In the genomic region with DNA sequence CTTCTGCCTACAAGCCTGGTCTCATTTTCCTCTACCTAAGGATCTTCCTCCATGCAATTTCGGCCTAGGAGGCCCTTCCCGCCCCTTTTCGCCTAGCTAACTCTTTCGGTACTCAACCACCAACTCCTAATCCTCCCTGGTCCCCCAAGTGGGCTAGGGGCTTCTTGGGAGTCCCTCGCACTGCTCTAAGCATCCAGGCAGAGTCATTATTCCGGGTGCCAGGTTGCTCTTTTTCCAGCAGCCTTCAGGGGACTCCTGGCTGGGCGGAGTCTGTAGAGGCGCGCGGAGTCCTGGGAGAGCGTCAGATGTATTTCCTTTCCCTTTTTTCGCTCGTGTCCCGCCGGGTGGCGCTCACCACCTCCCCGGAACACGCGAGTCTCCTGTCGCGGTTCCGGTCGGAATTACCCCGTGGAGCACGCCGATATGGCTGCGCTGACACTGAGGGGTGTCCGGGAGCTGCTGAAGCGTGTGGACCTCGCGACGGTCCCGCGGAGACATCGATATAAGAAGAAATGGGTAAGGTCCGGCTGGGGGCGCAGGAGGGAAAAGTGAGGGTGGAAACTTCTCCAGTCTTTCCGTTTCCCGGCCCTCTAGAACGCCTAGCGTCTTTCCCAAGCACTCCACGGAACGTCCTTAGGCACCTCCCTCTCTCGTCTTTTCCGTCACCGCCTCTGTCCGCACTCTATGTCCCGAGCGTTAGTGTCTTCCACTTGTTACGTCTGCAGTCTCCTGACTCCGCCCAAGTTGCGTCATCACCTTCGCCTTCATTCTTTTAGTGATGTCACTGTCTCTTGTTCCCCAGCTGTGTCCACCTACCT, we compare ENCODE assay signal across 1 cellular context.
A peak's percentile ranks its signal among the peaks of the same experiment; 100 is the strongest.
TF ChIP-seq lines count a peak whose summit lies in the region.

A gene (plus strand): TSS at position 404 of the 818 bp plus-strand sequence. CDS start 20 bp downstream, at position 424.

TF ChIP-seq in HepG2, 621 proteins besides CTCF, POLR2A, EP300 and RAD21 (continued from another document and continues in another):
- TF ChIP-seq EED (CRISPR knock-in tag; IDR thresholded peaks at IDR 0.05) (no peak), ZNF768 (CRISPR knock-in tag; IDR thresholded peaks at IDR 0.05) (peak; percentile 84), PHF5A (CRISPR knock-in tag; IDR thresholded peaks at IDR 0.05; ENCODE audit: low read depth, unreplicated experiment) (peak; percentile 66), ZNF12 (CRISPR knock-in tag; IDR thresholded peaks at IDR 0.05) (peak; percentile 59; the same call in 1 of the 2 replicates), NR1H2 (CRISPR knock-in tag; IDR thresholded peaks at IDR 0.05; ENCODE audit: borderline replicate concordance, low read depth) (no peak), NFIB (CRISPR knock-in tag; IDR thresholded peaks at IDR 0.05; ENCODE audit: borderline replicate concordance) (no peak), MTF2 (CRISPR knock-in tag; IDR thresholded peaks at IDR 0.05; ENCODE audit: borderline replicate concordance) (no peak), ZNF652 (CRISPR knock-in tag; IDR thresholded peaks at IDR 0.05; ENCODE audit: borderline replicate concordance, low read depth) (no peak; the same call in 1 of the 2 replicates), ZNF143 (CRISPR knock-in tag; IDR thresholded peaks at IDR 0.05) (peak; percentile 87), ZNF496 (CRISPR knock-in tag; IDR thresholded peaks at IDR 0.05; ENCODE audit: insufficient replicate concordance) (no peak), ZNF816 (CRISPR knock-in tag; IDR thresholded peaks at IDR 0.05; ENCODE audit: borderline replicate concordance) (peak; percentile 81; the same call in 1 of the 2 replicates), CEBPB (IDR thresholded peaks at IDR 0.05; ENCODE audit: borderline replicate concordance, low read depth, low read length) (peak; percentile 93), GABPB1 (CRISPR knock-in tag; IDR thresholded peaks at IDR 0.05) (peak; percentile 93), IRF2 (CRISPR knock-in tag; IDR thresholded peaks at IDR 0.05) (peak; percentile 79), ZNF263 (CRISPR knock-in tag; IDR thresholded peaks at IDR 0.05) (peak; percentile 44; the same call in 1 of the 2 replicates), NFRKB (IDR thresholded peaks at IDR 0.05) (no peak), ZNF33B (CRISPR knock-in tag; IDR thresholded peaks at IDR 0.05) (no peak), ZNF256 (CRISPR knock-in tag; conservative IDR thresholded peaks at IDR 0.05) (peak; percentile 75; the same call in 1 of the 2 replicates), ZNF34 (CRISPR knock-in tag; IDR thresholded peaks at IDR 0.05; ENCODE audit: borderline replicate concordance) (no peak), MZF1 (CRISPR knock-in tag; IDR thresholded peaks at IDR 0.05; ENCODE audit: borderline replicate concordance) (peak; percentile 37; the same call in 1 of the 2 replicates), CREM (IDR thresholded peaks at IDR 0.05) (peak; percentile 63), CREM (CRISPR knock-in tag; IDR thresholded peaks at IDR 0.05) (no peak), POLR2AphosphoS2 (IDR thresholded peaks at IDR 0.05; ENCODE audit: low read depth, low read length) (no peak), KDM5B (CRISPR knock-in tag; IDR thresholded peaks at IDR 0.05; ENCODE audit: borderline replicate concordance) (peak; percentile 54; the same call in 1 of the 2 replicates), ZNF292 (CRISPR knock-in tag; IDR thresholded peaks at IDR 0.05; ENCODE audit: borderline replicate concordance, low read depth) (no peak; the same call in 1 of the 2 replicates), GATAD1 (CRISPR knock-in tag; IDR thresholded peaks at IDR 0.05) (peak; percentile 91), GABPA (IDR thresholded peaks at IDR 0.05; ENCODE audit: low read depth, low read length) (peak; percentile 66), GABPA (CRISPR knock-in tag; IDR thresholded peaks at IDR 0.05; ENCODE audit: low read depth) (peak; percentile 87), ZNF335 (CRISPR knock-in tag; IDR thresholded peaks at IDR 0.05) (peak; percentile 64; the same call in 1 of the 2 replicates), ZNF121 (CRISPR knock-in tag; IDR thresholded peaks at IDR 0.05) (no peak), ATF1 (CRISPR knock-in tag; IDR thresholded peaks at IDR 0.05) (peak; percentile 69)
- TF ChIP-seq, protein P1, sequence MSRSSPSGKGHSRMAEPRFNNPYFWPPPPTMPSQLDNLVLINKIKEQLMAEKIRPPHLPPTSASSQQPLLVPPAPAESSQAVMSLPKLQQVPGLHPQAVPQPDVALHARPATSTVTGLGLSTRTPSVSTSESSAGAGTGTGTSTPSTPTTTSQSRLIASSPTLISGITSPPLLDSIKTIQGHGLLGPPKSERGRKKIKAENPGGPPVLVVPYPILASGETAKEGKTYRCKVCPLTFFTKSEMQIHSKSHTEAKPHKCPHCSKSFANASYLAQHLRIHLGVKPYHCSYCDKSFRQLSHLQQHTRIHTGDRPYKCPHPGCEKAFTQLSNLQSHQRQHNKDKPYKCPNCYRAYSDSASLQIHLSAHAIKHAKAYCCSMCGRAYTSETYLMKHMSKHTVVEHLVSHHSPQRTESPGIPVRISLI (CRISPR knock-in tag; IDR thresholded peaks at IDR 0.05; ENCODE audit: borderline replicate concordance), result no peak; the same call in 1 of the 2 replicates
- TF ChIP-seq, protein P2, sequence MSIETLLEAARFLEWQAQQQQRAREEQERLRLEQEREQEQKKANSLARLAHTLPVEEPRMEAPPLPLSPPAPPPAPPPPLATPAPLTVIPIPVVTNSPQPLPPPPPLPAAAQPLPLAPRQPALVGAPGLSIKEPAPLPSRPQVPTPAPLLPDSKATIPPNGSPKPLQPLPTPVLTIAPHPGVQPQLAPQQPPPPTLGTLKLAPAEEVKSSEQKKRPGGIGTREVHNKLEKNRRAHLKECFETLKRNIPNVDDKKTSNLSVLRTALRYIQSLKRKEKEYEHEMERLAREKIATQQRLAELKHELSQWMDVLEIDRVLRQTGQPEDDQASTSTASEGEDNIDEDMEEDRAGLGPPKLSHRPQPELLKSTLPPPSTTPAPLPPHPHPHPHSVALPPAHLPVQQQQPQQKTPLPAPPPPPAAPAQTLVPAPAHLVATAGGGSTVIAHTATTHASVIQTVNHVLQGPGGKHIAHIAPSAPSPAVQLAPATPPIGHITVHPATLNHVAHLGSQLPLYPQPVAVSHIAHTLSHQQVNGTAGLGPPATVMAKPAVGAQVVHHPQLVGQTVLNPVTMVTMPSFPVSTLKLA (IDR thresholded peaks at IDR 0.05), result no peak
- TF ChIP-seq, protein P3, sequence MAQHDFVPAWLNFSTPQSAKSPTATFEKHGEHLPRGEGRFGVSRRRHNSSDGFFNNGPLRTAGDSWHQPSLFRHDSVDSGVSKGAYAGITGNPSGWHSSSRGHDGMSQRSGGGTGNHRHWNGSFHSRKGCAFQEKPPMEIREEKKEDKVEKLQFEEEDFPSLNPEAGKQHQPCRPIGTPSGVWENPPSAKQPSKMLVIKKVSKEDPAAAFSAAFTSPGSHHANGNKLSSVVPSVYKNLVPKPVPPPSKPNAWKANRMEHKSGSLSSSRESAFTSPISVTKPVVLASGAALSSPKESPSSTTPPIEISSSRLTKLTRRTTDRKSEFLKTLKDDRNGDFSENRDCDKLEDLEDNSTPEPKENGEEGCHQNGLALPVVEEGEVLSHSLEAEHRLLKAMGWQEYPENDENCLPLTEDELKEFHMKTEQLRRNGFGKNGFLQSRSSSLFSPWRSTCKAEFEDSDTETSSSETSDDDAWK (CRISPR knock-in tag; IDR thresholded peaks at IDR 0.05), result no peak
- TF ChIP-seq, protein P4, sequence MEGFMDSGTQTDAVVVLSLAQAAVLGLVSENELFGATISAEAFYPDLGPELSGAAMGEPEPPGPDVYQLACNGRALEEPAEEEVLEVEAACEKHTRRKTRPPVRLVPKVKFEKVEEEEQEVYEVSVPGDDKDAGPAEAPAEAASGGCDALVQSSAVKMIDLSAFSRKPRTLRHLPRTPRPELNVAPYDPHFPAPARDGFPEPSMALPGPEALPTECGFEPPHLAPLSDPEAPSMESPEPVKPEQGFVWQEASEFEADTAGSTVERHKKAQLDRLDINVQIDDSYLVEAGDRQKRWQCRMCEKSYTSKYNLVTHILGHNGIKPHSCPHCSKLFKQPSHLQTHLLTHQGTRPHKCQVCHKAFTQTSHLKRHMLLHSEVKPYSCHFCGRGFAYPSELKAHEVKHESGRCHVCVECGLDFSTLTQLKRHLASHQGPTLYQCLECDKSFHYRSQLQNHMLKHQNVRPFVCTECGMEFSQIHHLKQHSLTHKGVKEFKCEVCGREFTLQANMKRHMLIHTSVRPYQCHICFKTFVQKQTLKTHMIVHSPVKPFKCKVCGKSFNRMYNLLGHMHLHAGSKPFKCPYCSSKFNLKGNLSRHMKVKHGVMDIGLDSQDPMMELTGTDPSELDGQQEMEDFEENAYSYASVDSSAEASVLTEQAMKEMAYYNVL (CRISPR knock-in tag; IDR thresholded peaks at IDR 0.05; ENCODE audit: borderline replicate concordance), result no peak; the same call in 1 of the 2 replicates
- TF ChIP-seq, protein P5, sequence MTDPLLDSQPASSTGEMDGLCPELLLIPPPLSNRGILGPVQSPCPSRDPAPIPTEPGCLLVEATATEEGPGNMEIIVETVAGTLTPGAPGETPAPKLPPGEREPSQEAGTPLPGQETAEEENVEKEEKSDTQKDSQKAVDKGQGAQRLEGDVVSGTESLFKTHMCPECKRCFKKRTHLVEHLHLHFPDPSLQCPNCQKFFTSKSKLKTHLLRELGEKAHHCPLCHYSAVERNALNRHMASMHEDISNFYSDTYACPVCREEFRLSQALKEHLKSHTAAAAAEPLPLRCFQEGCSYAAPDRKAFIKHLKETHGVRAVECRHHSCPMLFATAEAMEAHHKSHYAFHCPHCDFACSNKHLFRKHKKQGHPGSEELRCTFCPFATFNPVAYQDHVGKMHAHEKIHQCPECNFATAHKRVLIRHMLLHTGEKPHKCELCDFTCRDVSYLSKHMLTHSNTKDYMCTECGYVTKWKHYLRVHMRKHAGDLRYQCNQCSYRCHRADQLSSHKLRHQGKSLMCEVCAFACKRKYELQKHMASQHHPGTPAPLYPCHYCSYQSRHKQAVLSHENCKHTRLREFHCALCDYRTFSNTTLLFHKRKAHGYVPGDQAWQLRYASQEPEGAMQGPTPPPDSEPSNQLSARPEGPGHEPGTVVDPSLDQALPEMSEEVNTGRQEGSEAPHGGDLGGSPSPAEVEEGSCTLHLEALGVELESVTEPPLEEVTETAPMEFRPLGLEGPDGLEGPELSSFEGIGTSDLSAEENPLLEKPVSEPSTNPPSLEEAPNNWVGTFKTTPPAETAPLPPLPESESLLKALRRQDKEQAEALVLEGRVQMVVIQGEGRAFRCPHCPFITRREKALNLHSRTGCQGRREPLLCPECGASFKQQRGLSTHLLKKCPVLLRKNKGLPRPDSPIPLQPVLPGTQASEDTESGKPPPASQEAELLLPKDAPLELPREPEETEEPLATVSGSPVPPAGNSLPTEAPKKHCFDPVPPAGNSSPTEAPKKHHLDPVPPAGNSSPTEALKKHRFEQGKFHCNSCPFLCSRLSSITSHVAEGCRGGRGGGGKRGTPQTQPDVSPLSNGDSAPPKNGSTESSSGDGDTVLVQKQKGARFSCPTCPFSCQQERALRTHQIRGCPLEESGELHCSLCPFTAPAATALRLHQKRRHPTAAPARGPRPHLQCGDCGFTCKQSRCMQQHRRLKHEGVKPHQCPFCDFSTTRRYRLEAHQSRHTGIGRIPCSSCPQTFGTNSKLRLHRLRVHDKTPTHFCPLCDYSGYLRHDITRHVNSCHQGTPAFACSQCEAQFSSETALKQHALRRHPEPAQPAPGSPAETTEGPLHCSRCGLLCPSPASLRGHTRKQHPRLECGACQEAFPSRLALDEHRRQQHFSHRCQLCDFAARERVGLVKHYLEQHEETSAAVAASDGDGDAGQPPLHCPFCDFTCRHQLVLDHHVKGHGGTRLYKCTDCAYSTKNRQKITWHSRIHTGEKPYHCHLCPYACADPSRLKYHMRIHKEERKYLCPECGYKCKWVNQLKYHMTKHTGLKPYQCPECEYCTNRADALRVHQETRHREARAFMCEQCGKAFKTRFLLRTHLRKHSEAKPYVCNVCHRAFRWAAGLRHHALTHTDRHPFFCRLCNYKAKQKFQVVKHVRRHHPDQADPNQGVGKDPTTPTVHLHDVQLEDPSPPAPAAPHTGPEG (CRISPR knock-in tag; IDR thresholded peaks at IDR 0.05), result peak; percentile 84; the same call in 1 of the 2 replicates
- TF ChIP-seq, protein P6, sequence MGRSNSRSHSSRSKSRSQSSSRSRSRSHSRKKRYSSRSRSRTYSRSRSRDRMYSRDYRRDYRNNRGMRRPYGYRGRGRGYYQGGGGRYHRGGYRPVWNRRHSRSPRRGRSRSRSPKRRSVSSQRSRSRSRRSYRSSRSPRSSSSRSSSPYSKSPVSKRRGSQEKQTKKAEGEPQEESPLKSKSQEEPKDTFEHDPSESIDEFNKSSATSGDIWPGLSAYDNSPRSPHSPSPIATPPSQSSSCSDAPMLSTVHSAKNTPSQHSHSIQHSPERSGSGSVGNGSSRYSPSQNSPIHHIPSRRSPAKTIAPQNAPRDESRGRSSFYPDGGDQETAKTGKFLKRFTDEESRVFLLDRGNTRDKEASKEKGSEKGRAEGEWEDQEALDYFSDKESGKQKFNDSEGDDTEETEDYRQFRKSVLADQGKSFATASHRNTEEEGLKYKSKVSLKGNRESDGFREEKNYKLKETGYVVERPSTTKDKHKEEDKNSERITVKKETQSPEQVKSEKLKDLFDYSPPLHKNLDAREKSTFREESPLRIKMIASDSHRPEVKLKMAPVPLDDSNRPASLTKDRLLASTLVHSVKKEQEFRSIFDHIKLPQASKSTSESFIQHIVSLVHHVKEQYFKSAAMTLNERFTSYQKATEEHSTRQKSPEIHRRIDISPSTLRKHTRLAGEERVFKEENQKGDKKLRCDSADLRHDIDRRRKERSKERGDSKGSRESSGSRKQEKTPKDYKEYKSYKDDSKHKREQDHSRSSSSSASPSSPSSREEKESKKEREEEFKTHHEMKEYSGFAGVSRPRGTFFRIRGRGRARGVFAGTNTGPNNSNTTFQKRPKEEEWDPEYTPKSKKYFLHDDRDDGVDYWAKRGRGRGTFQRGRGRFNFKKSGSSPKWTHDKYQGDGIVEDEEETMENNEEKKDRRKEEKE (IDR thresholded peaks at IDR 0.05), result no peak
- TF ChIP-seq, protein P7, sequence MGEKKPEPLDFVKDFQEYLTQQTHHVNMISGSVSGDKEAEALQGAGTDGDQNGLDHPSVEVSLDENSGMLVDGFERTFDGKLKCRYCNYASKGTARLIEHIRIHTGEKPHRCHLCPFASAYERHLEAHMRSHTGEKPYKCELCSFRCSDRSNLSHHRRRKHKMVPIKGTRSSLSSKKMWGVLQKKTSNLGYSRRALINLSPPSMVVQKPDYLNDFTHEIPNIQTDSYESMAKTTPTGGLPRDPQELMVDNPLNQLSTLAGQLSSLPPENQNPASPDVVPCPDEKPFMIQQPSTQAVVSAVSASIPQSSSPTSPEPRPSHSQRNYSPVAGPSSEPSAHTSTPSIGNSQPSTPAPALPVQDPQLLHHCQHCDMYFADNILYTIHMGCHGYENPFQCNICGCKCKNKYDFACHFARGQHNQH (CRISPR knock-in tag; IDR thresholded peaks at IDR 0.05), result peak; percentile 46; the same call in 1 of the 2 replicates
- TF ChIP-seq, protein P8, sequence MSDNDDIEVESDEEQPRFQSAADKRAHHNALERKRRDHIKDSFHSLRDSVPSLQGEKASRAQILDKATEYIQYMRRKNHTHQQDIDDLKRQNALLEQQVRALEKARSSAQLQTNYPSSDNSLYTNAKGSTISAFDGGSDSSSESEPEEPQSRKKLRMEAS (IDR thresholded peaks at IDR 0.05), result peak; percentile 90
- TF ChIP-seq, protein P9, sequence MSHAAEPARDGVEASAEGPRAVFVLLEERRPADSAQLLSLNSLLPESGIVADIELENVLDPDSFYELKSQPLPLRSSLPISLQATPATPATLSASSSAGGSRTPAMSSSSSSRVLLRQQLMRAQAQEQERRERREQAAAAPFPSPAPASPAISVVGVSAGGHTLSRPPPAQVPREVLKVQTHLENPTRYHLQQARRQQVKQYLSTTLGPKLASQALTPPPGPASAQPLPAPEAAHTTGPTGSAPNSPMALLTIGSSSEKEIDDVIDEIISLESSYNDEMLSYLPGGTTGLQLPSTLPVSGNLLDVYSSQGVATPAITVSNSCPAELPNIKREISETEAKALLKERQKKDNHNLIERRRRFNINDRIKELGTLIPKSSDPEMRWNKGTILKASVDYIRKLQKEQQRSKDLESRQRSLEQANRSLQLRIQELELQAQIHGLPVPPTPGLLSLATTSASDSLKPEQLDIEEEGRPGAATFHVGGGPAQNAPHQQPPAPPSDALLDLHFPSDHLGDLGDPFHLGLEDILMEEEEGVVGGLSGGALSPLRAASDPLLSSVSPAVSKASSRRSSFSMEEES (CRISPR knock-in tag; IDR thresholded peaks at IDR 0.05), result peak; percentile 52; the same call in 1 of the 2 replicates
